Comparison of ENCODE assay signal across 9 cellular contexts in genomic region chr11:122439911-122440782, GRCh38.
DNase-seq lines count a peak whose midpoint lies in the region; ATAC-seq and TF ChIP-seq lines count a peak whose summit lies in the region.
"Had no signal": no experiment of that assay in that cellular context is flagged by ENCODE, and none has a peak within 500 bp of the region (broad histone marks: within the 10 kb centered on the region; RNA-seq: fewer than 3 reads in every experiment).

No MANE protein-coding gene starts in this region.

- no peak overlapping the region for H3K4ac ChIP-seq in trophoblast cell (ENCODE audit: low read depth, low read length)

- H3K9me3 ChIP-seq in PC-3 (ENCODE audit: low read length): no peaks in the 10 kb centered on the region
- H3K9me3 ChIP-seq in trophoblast cell (ENCODE audit: insufficient read depth, low read depth, low read length): no peaks in the 10 kb centered on the region

- H2AFZ ChIP-seq in PC-3 (ENCODE audit: low read length) (no peak overlapping the region), trophoblast cell (ENCODE audit: insufficient read depth, low read length, poor library complexity) (peak overlapping the region; percentile 17)

- no peak for TF ChIP-seq CTCF in PC-3 (conservative IDR thresholded peaks at IDR 0.05; ENCODE audit: low read depth, low read length)

- H2AK5ac ChIP-seq in trophoblast cell (ENCODE audit: low read length): no peak overlapping the region

- H2BK5ac ChIP-seq in trophoblast cell (ENCODE audit: low read depth, low read length, poor library complexity): no peak overlapping the region

- H3K4me3 Mint-ChIP-seq in T-cell: peak overlapping the region in 1 of 3 donors; percentile 9

- no peak overlapping the region for H4K8ac ChIP-seq in trophoblast cell (ENCODE audit: low read depth, low read length)

- no peaks in the 10 kb centered on the region for H4K20me1 ChIP-seq in PC-3 (ENCODE audit: low read length)

- H3K18ac ChIP-seq in trophoblast cell (ENCODE audit: low read length): no peak overlapping the region

- no peak overlapping the region for H3K14ac ChIP-seq in trophoblast cell (ENCODE audit: low read length)

- no CpG with 5 or more reads among the region's 27 CpGs for WGBS in trophoblast cell (ENCODE audit: extremely low coverage, insufficient coverage, insufficient read length)

- H3K9ac ChIP-seq in PC-3 (ENCODE audit: low read length): no peak overlapping the region
- H3K9ac ChIP-seq in trophoblast cell (ENCODE audit: low read length): peak overlapping the region; percentile 20

- H3K4me1 Mint-ChIP-seq in T-cell: peaks cover 0 to 9% (median 7%) of the 10 kb centered on the region in 3 donors

- no peak overlapping the region for H2BK12ac ChIP-seq in trophoblast cell (ENCODE audit: low read length)

- H3K23ac ChIP-seq in trophoblast cell (ENCODE audit: low read length): no peak overlapping the region

- POLR2A ChIA-PET in PC-3 (lab: Charles Lee; ENCODE audit: unreplicated experiment): no interaction called here
- POLR2A ChIA-PET in T-cell (lab: Charles Lee): no interaction called here

- no peak overlapping the region for H3K27ac Mint-ChIP-seq in T-cell

- no peak overlapping the region for H4K12ac ChIP-seq in trophoblast cell (ENCODE audit: low read depth, low read length)

- H3K27me3 Mint-ChIP-seq in T-cell: peaks cover 22 to 27% of the 10 kb centered on the region in 2 donors

- H3K4me2 ChIP-seq in PC-3 (ENCODE audit: low read length): 0 out of 2 replicates have a peak overlapping the region, but pooled peaks have one; percentile 9
- H3K4me2 ChIP-seq in trophoblast cell (ENCODE audit: low read length): peak overlapping the region; percentile 92

- H3K9me2 ChIP-seq in PC-3 (replicated peaks; ENCODE audit: low read length): no peaks in the 10 kb centered on the region

- no peaks in the 10 kb centered on the region for H3F3A ChIP-seq in PC-3 (ENCODE audit: low read length, unreplicated experiment)

- H3K27me3 ChIP-seq in PC-3 (ENCODE audit: low read length) (peaks cover 86% of the 10 kb centered on the region), trophoblast cell (ENCODE audit: insufficient read depth, low read length) (no peaks in the 10 kb centered on the region)

- H3K4me3 ChIP-seq in PC-3 (ENCODE audit: low read length) (0 out of 2 replicates have a peak overlapping the region, but pooled peaks have one; percentile 2), trophoblast cell (ENCODE audit: low read depth, low read length) (peak overlapping the region; percentile 60)
- H3K4me3 ChIP-seq: GM12878 had no signal

- no peaks in the 10 kb centered on the region for H3K36me3 Mint-ChIP-seq in T-cell

- H3K9me3 Mint-ChIP-seq in T-cell: no peaks in the 10 kb centered on the region

- peaks cover 2% of the 10 kb centered on the region for H3K79me1 ChIP-seq in trophoblast cell (ENCODE audit: low read length)

- H3K27ac ChIP-seq in PC-3 (ENCODE audit: low read length) (no peak overlapping the region), trophoblast cell (ENCODE audit: low read depth, low read length) (no peak overlapping the region)

- DNase-seq in DMS53 treated with DMSO at 0.1 percent for 48 hours (lab: John Stamatoyannopoulos, UW; ENCODE audit: unreplicated experiment): peak; percentile 61
- DNase-seq in PC-3: no peak
- DNase-seq in foreskin melanocyte: peak; percentile 3
- DNase-seq in trophoblast cell: peak; percentile 49 to 62
- no peak for DNase-seq in activated CD4-positive, alpha-beta T cell treated with anti-CD3 and anti-CD28 coated beads for 48 hours
- no peak for DNase-seq in T1000 (lab: John Stamatoyannopoulos, UW)
- DNase-seq in T-cell: no peak

- ATAC-seq in PC-3 (no peak), T-cell (replicated peaks in 1 of 4) (no peak), GM21381 (IDR thresholded peaks at IDR 0.05; ENCODE audit: unreplicated experiment) (no peak)
- ATAC-seq: GM12878 had no signal

- H3K4me1 ChIP-seq in PC-3 (ENCODE audit: insufficient read depth, low read length): no peaks in the 10 kb centered on the region
- peaks cover 2 to 5% of the 10 kb centered on the region in 2 experiments for H3K4me1 ChIP-seq in trophoblast cell (ENCODE audit: control insufficient read depth in 1 of 2, insufficient read depth in 2 of 2, low read length in 2 of 2)

- intact Hi-C loops in PC-3 (cut with micrococcal nuclease): no loop called here

- H3K79me2 ChIP-seq in PC-3 (ENCODE audit: low read length) (no peaks in the 10 kb centered on the region), trophoblast cell (ENCODE audit: control insufficient read depth, insufficient read depth, low read length, poor library complexity) (no peaks in the 10 kb centered on the region)

- H2BK120ac ChIP-seq in trophoblast cell (ENCODE audit: insufficient read depth, low read length, poor library complexity): no peak overlapping the region

- no peak overlapping the region for H4K91ac ChIP-seq in trophoblast cell (ENCODE audit: low read depth, low read length)

- BruUV-seq in PC-3 (replicated peaks; lab: Mats Ljungman, UMichigan): no TSS peak

- H3K36me3 ChIP-seq in PC-3 (ENCODE audit: low read depth, low read length) (no peaks in the 10 kb centered on the region), trophoblast cell (ENCODE audit: control insufficient read depth in 1 of 2, insufficient read depth in 2 of 2, low read length in 2 of 2) (no peaks in the 10 kb centered on the region)

- CTCF ChIA-PET in PC-3 (lab: Charles Lee) (no interaction called here), T-cell (lab: Charles Lee) (no interaction called here)

Comparison
In these comparisons a context has a peak if more than half of its experiments do, and no peak if none do; other contexts are left out.
1. DNase-seq: peak in DMS53 treated with DMSO at 0.1 percent for 48 hours (single experiment), foreskin melanocyte (single experiment) and trophoblast cell (2 of 2); none in PC-3 (single experiment), activated CD4-positive, alpha-beta T cell treated with anti-CD3 and anti-CD28 coated beads for 48 hours (single experiment), T1000 (single experiment) and T-cell (0 of 34).